In genomic region chr20:17562804-17563305, GRCh38 we compare ENCODE assay signal across 13 cellular contexts. TPM values are rescaled to one million over a fixed set of nuclear protein-coding genes. Genes with fewer than 3 reads are reported as not detected.
DNase-seq lines count a peak whose midpoint lies in the region; ATAC-seq, FAIRE-seq and TF ChIP-seq lines count a peak whose summit lies in the region.
"Had no signal": no experiment of that assay in that cellular context is flagged by ENCODE, and none has a peak within 500 bp of the region (broad histone marks: within the 10 kb centered on the region; RNA-seq: fewer than 3 reads in every experiment).

No MANE protein-coding gene starts in this region.

- TF ChIP-seq CTCF in retinal pigment epithelial cell (conservative IDR thresholded peaks at IDR 0.05; ENCODE audit: low read depth, low read length), result no peak
- TF ChIP-seq CTCF in WTC11 (IDR thresholded peaks at IDR 0.05), result no peak

- ATAC-seq in WTC11 (no peak), HG02642 (IDR thresholded peaks at IDR 0.05; ENCODE audit: poor library complexity, unreplicated experiment) (no peak)

- H3K9me3 Mint-ChIP-seq in WTC11, result peaks cover 4% of the 10 kb centered on the region; the same call in 1 of the 2 replicates
- H3K9me3 Mint-ChIP-seq: naive B cell had no signal

- H3K4me3 Mint-ChIP-seq in WTC11, result no peak overlapping the region
- H3K4me3 Mint-ChIP-seq: naive B cell had no signal

- no peaks in the 10 kb centered on the region for H3K27me3 Mint-ChIP-seq in WTC11 (ENCODE audit: low read depth)

- peaks cover 21% of the 10 kb centered on the region for H3K4me1 Mint-ChIP-seq in WTC11
- H3K4me1 Mint-ChIP-seq: naive B cell had no signal

- CTCF ChIA-PET in WTC11 (lab: Charles Lee), result interaction anchor here (0.5 kb wide), 1 partner anchor 32 kb away, joined by 3 read pairs; the partner anchor contains the start of gene BFSP1

- DNase-seq in GM03348 (ENCODE audit: low spot score) (peak; percentile 71), amniotic epithelial cell (ENCODE audit: low read depth) (peak; percentile 95), glomerular visceral epithelial cell (ENCODE audit: extremely low spot score) (peak; percentile 62), retinal pigment epithelial cell (ENCODE audit: low read depth) (peak; percentile 90), WTC11 (ENCODE audit: low spot score) (no peak), inferior parietal cortex (ENCODE audit: extremely low spot score) (no peak), GM12892 (ENCODE audit: insufficient read length) (no peak)
- DNase-seq: DND-41; naive B cell; NCI-H524 treated with DMSO at 0.1 percent for 48 hours; stimulated activated CD4-positive, alpha-beta T cell treated with anti-CD3 and anti-CD28 coated beads, Interleukin-4, amount 100 ng/mL, for 4 hours; T1000 had no signal

- H3K36me3 Mint-ChIP-seq in WTC11, result 0 out of 2 replicates have a peak, but pooled peaks cover 2% of the 10 kb centered on the region
- H3K36me3 Mint-ChIP-seq: naive B cell had no signal

- no peak overlapping the region; the same call in 1 of the 2 replicates for H3K27ac Mint-ChIP-seq in WTC11
- H3K27ac Mint-ChIP-seq: naive B cell had no signal

- no peak for FAIRE-seq in GM12892 (lab: Jason Lieb, UNC)

- POLR2A ChIA-PET in WTC11 (lab: Charles Lee), result no interaction called here

- no peak overlapping the region for H3K4me3 ChIP-seq in retinal pigment epithelial cell (ENCODE audit: low read length)

- no peak for TF ChIP-seq POLR2A in GM12892 (IDR thresholded peaks at IDR 0.05; ENCODE audit: low read depth, low read length)

TF ChIP-seq in WTC11, 78 proteins besides CTCF, POLR2A, EP300 and RAD21:
- no peak for TF ChIP-seq ZNF416 (CRISPR knock-in tag; IDR thresholded peaks at IDR 0.05)
- TF ChIP-seq JAZF1 (CRISPR knock-in tag; IDR thresholded peaks at IDR 0.05), result no peak
- no peak for TF ChIP-seq TEAD1 (CRISPR knock-in tag; IDR thresholded peaks at IDR 0.05)
- TF ChIP-seq ZNF121 (CRISPR knock-in tag; IDR thresholded peaks at IDR 0.05), result no peak
- TF ChIP-seq ZBTB43 (CRISPR knock-in tag; IDR thresholded peaks at IDR 0.05), result no peak
- no peak for TF ChIP-seq CBFB (CRISPR knock-in tag; IDR thresholded peaks at IDR 0.05; ENCODE audit: low read depth)
- TF ChIP-seq JUN (CRISPR knock-in tag; IDR thresholded peaks at IDR 0.05), result no peak

RNA-seq across cellular contexts. Expression of gene DSTN, which starts 7.0 kb away (rescaled TPM):
- total RNA-seq in WTC11 (2021), result 145 to 153 TPM (median 149 TPM) in 3 replicates
- 46.9 TPM for polyA plus RNA-seq in GM12892 (2012; ENCODE audit: missing spikeins)

RNA-seq across cellular contexts. Expression of gene BFSP1, which starts 31.7 kb away (rescaled TPM):
- 1.9 to 3.0 TPM (median 2.7 TPM) in 3 replicates for total RNA-seq in WTC11 (2021)
- not detected for polyA plus RNA-seq in GM12892 (2012; ENCODE audit: missing spikeins)

Comparison
In these comparisons a context has a peak if more than half of its experiments do, and no peak if none do; other contexts are left out.
1. DNase-seq: peak in GM03348 (single experiment), amniotic epithelial cell (single experiment), glomerular visceral epithelial cell (single experiment) and retinal pigment epithelial cell (single experiment); none in WTC11 (single experiment), inferior parietal cortex (single experiment) and GM12892 (single experiment).